In genomic region chr6:119742188-119742803, GRCh38 we compare ENCODE assay signal across 8 cellular contexts.
A peak's percentile ranks its signal among the peaks of the same experiment; 100 is the strongest.
DNase-seq lines count a peak whose midpoint lies in the region; ATAC-seq, FAIRE-seq and TF ChIP-seq lines count a peak whose summit lies in the region.

No MANE protein-coding gene starts in this region.

- no peaks in the 10 kb centered on the region for H3K36me3 ChIP-seq in endothelial cell of umbilical vein (ENCODE audit: control insufficient read depth in 2 of 2, extremely low read depth in 1 of 2, insufficient read depth in 2 of 2, low read length in 2 of 2)

- no peak for DNase-seq in AG04450 (ENCODE audit: low read depth, low spot score)
- peak; percentile 10 for DNase-seq in NCI-H226
- peak; percentile 21 to 22 for DNase-seq in activated CD4-positive, alpha-beta T cell treated with anti-CD3 and anti-CD28 coated beads, Interleukin-2, amount 50 U/mL, for 4 hours
- DNase-seq in endothelial cell of umbilical vein (ENCODE audit: low read depth, low spot score): peak; percentile 42
- DNase-seq in mucosa of gallbladder (ENCODE audit: low spot score): peak; percentile 54
- DNase-seq in stimulated activated naive CD8-positive, alpha-beta T cell treated with anti-CD3 and anti-CD28 coated beads, Interleukin-15, Interleukin-2, amounts not matched to agents 100 U/mL and 50 U/mL, for 24 hours: peak; percentile 70

- H3K4me1 ChIP-seq in endothelial cell of umbilical vein (ENCODE audit: control insufficient read depth, extremely low read depth, insufficient read depth, low read length): no peaks in the 10 kb centered on the region

- ATAC-seq in GM18519 (IDR thresholded peaks at IDR 0.05; ENCODE audit: low FRiP score, unreplicated experiment): peak; percentile 87
- peak; percentile 82 for ATAC-seq in HG02973 (IDR thresholded peaks at IDR 0.05; ENCODE audit: unreplicated experiment)
- peak; percentile 68 for ATAC-seq in stimulated activated naive CD8-positive, alpha-beta T cell treated with anti-CD3 and anti-CD28 coated beads, Interleukin-15, Interleukin-2, amounts not matched to agents 100 U/mL and 50 U/mL, for 24 hours

- H3K4me3 ChIP-seq in AG04450 (ENCODE audit: low read depth, low read length) (no peak overlapping the region), endothelial cell of umbilical vein (replicated peaks in 1 of 3; ENCODE audit: insufficient read depth in 1 of 3, low read depth in 1 of 3, low read length in 3 of 3) (no peak overlapping the region)

- no peak overlapping the region for H2AFZ ChIP-seq in endothelial cell of umbilical vein (ENCODE audit: low read depth, low read length)

- no peak overlapping the region for H3K4me2 ChIP-seq in endothelial cell of umbilical vein (ENCODE audit: insufficient read depth, low read length)

- no peaks in the 10 kb centered on the region for H3K79me2 ChIP-seq in endothelial cell of umbilical vein (ENCODE audit: control insufficient read depth, insufficient read depth, low read length)

- H4K20me1 ChIP-seq in endothelial cell of umbilical vein (replicated peaks; ENCODE audit: control insufficient read depth, extremely low read depth, insufficient read depth, low read length): no peaks in the 10 kb centered on the region

- H3K9me3 ChIP-seq in AG04450 (ENCODE audit: control insufficient read depth, insufficient read depth, low read length) (no peaks in the 10 kb centered on the region), endothelial cell of umbilical vein (replicated peaks; ENCODE audit: control insufficient read depth, insufficient read depth, low read length) (no peaks in the 10 kb centered on the region)

- TF ChIP-seq POLR2A in endothelial cell of umbilical vein (IDR thresholded peaks at IDR 0.05; ENCODE audit: low read depth, low read length): no peak

- no peak overlapping the region for H3K9ac ChIP-seq in endothelial cell of umbilical vein (replicated peaks; ENCODE audit: extremely low read depth, insufficient read depth, low read length)

- H3K27ac ChIP-seq in AG04450 (ENCODE audit: low read depth, low read length) (no peak overlapping the region), endothelial cell of umbilical vein (ENCODE audit: insufficient read depth, low read depth, low read length) (no peak overlapping the region)

- FAIRE-seq in endothelial cell of umbilical vein (lab: Jason Lieb, UNC): peak; percentile 49

- no peaks in the 10 kb centered on the region for H3K9me1 ChIP-seq in endothelial cell of umbilical vein (replicated peaks; ENCODE audit: control insufficient read depth, extremely low read depth, insufficient read depth, low read length)

- BruUV-seq in endothelial cell of umbilical vein (replicated peaks; lab: Mats Ljungman, UMichigan): no TSS peak

- TF ChIP-seq CTCF in AG04450 (IDR thresholded peaks at IDR 0.05; ENCODE audit: low read depth, low read length) (peak; percentile 71), endothelial cell of umbilical vein (IDR thresholded peaks at IDR 0.05; ENCODE audit: extremely low read depth in 1 of 2, insufficient read depth in 1 of 2, low read depth in 1 of 2, low read length in 2 of 2) (peak; percentile 64 to 72)

- POLR2A ChIA-PET in AG04450 (lab: Yijun Ruan, JAX) (no interaction called here), endothelial cell of umbilical vein (lab: Charles Lee) (no interaction called here)

- H3K27me3 ChIP-seq in AG04450 (ENCODE audit: control insufficient read depth, insufficient read depth, low read length) (no peaks in the 10 kb centered on the region), endothelial cell of umbilical vein (ENCODE audit: control insufficient read depth in 2 of 2, insufficient read depth in 2 of 2, low read length in 2 of 2) (no peaks in the 10 kb centered on the region)

- CTCF ChIA-PET in AG04450 (lab: Charles Lee) (interaction anchor here (0.6 to 2.0 kb wide), 9 partner anchors 18 to 1659 kb away, joined by 3 to 8 read pairs (median 3); no protein-coding TSS in a partner anchor), endothelial cell of umbilical vein (lab: Charles Lee) (interaction anchor here (0.7 kb wide), 1 partner anchor 613 kb away, joined by 3 read pairs; no protein-coding TSS in a partner anchor)

- dilution Hi-C loops in endothelial cell of umbilical vein (cut with MboI; ENCODE audit: extremely low pct_ligation_motif_present, low sequenced_read_pairs): no loop called here

- intact Hi-C loops in endothelial cell of umbilical vein (cut with micrococcal nuclease): loop anchor here (2.0 kb wide), 3 partner anchors 237 to 1565 kb away; no protein-coding TSS in a partner anchor

TF ChIP-seq in endothelial cell of umbilical vein, 7 proteins besides CTCF, POLR2A, EP300 and RAD21:
- TF ChIP-seq FOS (IDR thresholded peaks at IDR 0.05; ENCODE audit: borderline replicate concordance, insufficient read depth, low read length): no peak
- no peak for TF ChIP-seq MYC (IDR thresholded peaks at IDR 0.05; ENCODE audit: low read depth, low read length)
- no peak for TF ChIP-seq POLR2AphosphoS5 (IDR thresholded peaks at IDR 0.05; ENCODE audit: insufficient read depth, low read depth, low read length)
- no peak for TF ChIP-seq EZH2 (IDR thresholded peaks at IDR 0.05; ENCODE audit: borderline replicate concordance, low read depth, low read length, severe bottlenecking)
- TF ChIP-seq GATA2 (IDR thresholded peaks at IDR 0.05; ENCODE audit: insufficient read depth, insufficient read length, low read depth, low read length): no peak
- TF ChIP-seq MAX (IDR thresholded peaks at IDR 0.05; ENCODE audit: insufficient read depth, insufficient read length): no peak
- TF ChIP-seq JUN (IDR thresholded peaks at IDR 0.05; ENCODE audit: borderline replicate concordance, insufficient read depth, insufficient read length, low read depth): no peak
